In genomic region chr7:30348083-30348560, GRCh38 we compare ENCODE assay signal across 1 cellular context.
TF ChIP-seq lines count a peak whose summit lies in the region.

No MANE protein-coding gene starts in this region.

TF ChIP-seq in GM12878, 131 proteins besides CTCF, POLR2A, EP300 and RAD21 (continued from another document and continues in another):
- TF ChIP-seq ZBTB33 (IDR thresholded peaks at IDR 0.05) (no peak), MTA2 (IDR thresholded peaks at IDR 0.05; ENCODE audit: low read depth) (peak; percentile 52; the same call in 1 of the 2 replicates), IRF3 (IDR thresholded peaks at IDR 0.05) (no peak), ESRRA (IDR thresholded peaks at IDR 0.05; ENCODE audit: low read length) (no peak), BCLAF1 (IDR thresholded peaks at IDR 0.05) (no peak), EZH2 (IDR thresholded peaks at IDR 0.05; ENCODE audit: borderline replicate concordance, control insufficient read depth, low read depth, low read length) (no peak), NRF1 (conservative IDR thresholded peaks at IDR 0.05; ENCODE audit: low read depth, low read length) (no peak), SMAD5 (IDR thresholded peaks at IDR 0.05; ENCODE audit: low read depth) (no peak), TCF12 (IDR thresholded peaks at IDR 0.05; ENCODE audit: low read depth, low read length) (no peak), HDAC2 (IDR thresholded peaks at IDR 0.05) (no peak), FOXM1 (IDR thresholded peaks at IDR 0.05; ENCODE audit: low read depth, low read length) (peak; percentile 76; the same call in 1 of the 2 replicates), RELB (IDR thresholded peaks at IDR 0.05; ENCODE audit: low read depth) (0 out of 2 replicates have a peak, but pooled peaks have one; percentile 38), NFYA (IDR thresholded peaks at IDR 0.05; ENCODE audit: borderline replicate concordance, low read depth, low read length) (no peak), CHD1 (IDR thresholded peaks at IDR 0.05; ENCODE audit: low read depth, low read length) (no peak), ZNF687 (IDR thresholded peaks at IDR 0.05) (no peak), SIX5 (IDR thresholded peaks at IDR 0.05; ENCODE audit: low read depth, low read length, severe bottlenecking) (no peak), TARDBP (IDR thresholded peaks at IDR 0.05; ENCODE audit: borderline replicate concordance) (no peak), SKIL (IDR thresholded peaks at IDR 0.05; ENCODE audit: low read depth, poor library complexity, severe bottlenecking) (peak; percentile 40), ZNF622 (IDR thresholded peaks at IDR 0.05) (no peak), MXI1 (IDR thresholded peaks at IDR 0.05; ENCODE audit: low read depth, low read length) (no peak), IRF4 (IDR thresholded peaks at IDR 0.05; ENCODE audit: low read depth, low read length) (no peak), SREBF1 (IDR thresholded peaks at IDR 0.05; ENCODE audit: low read length) (no peak), RFX5 (IDR thresholded peaks at IDR 0.05; ENCODE audit: low read depth, low read length) (peak; percentile 74; the same call in 1 of the 2 replicates), ZNF24 (IDR thresholded peaks at IDR 0.05) (no peak; the same call in 1 of the 2 replicates), ZNF207 (IDR thresholded peaks at IDR 0.05; ENCODE audit: borderline replicate concordance) (peak; percentile 49; the same call in 1 of the 2 replicates), TCF7 (IDR thresholded peaks at IDR 0.05; ENCODE audit: borderline replicate concordance) (no peak), MEF2A (IDR thresholded peaks at IDR 0.05; ENCODE audit: insufficient read depth, low read depth, low read length) (peak; percentile 66; the same call in 1 of the 2 replicates), SUPT20H (IDR thresholded peaks at IDR 0.05; ENCODE audit: borderline replicate concordance, control insufficient read depth, low read depth, low read length) (no peak), HDGF (IDR thresholded peaks at IDR 0.05) (no peak), TCF3 (IDR thresholded peaks at IDR 0.05; ENCODE audit: borderline replicate concordance, insufficient read depth, low read depth, low read length) (no peak), REST (IDR thresholded peaks at IDR 0.05; ENCODE audit: low read depth, low read length) (no peak), JUNB (IDR thresholded peaks at IDR 0.05) (peak; percentile 79), LARP7 (IDR thresholded peaks at IDR 0.05) (no peak), PKNOX1 (IDR thresholded peaks at IDR 0.05) (peak; percentile 70; the same call in 1 of the 2 replicates), DPF2 (IDR thresholded peaks at IDR 0.05) (no peak), SIN3A (IDR thresholded peaks at IDR 0.05; ENCODE audit: low read depth, low read length) (no peak), KLF5 (IDR thresholded peaks at IDR 0.05; ENCODE audit: partially characterized antibody) (no peak)
